ENCODE assay signal across 16 cellular contexts in genomic region chr17:1965556-1966273, GRCh38. TPM values are rescaled to one million over a fixed set of nuclear protein-coding genes. Genes with fewer than 3 reads are reported as not detected.
DNase-seq lines count a peak whose midpoint lies in the region; ATAC-seq and TF ChIP-seq lines count a peak whose summit lies in the region.
"Had no signal": no experiment of that assay in that cellular context is flagged by ENCODE, and none has a peak within 500 bp of the region (broad histone marks: within the 10 kb centered on the region; RNA-seq: fewer than 3 reads in every experiment).

No MANE protein-coding gene starts in this region.

- no peak for TF ChIP-seq CTCF in RWPE1 (conservative IDR thresholded peaks at IDR 0.05; ENCODE audit: low read depth)
- TF ChIP-seq CTCF in nephron progenitor cell (IDR thresholded peaks at IDR 0.05), result no peak

- ATAC-seq in GM18519 (IDR thresholded peaks at IDR 0.05; ENCODE audit: low FRiP score, unreplicated experiment), result no peak
- no peak for ATAC-seq in stimulated activated naive B cell treated with anti-CD40 and anti-IgM and Interleukin-4, amounts not matched to agents 10 μg/mL and 1 μg/mL and 100 μg/mL, for 72 hours (replicated peaks)
- ATAC-seq: T-cell had no signal

- CTCF ChIA-PET in RWPE1 (lab: Yijun Ruan, JAX), result interaction anchor here (0.6 kb wide), 1 partner anchor 292 kb away, joined by 5 read pairs; no protein-coding TSS in a partner anchor

- peaks cover 35% of the 10 kb centered on the region for H3K27me3 Mint-ChIP-seq in nephron progenitor cell (ENCODE audit: low read depth, poor library complexity)
- H3K27me3 Mint-ChIP-seq in stimulated activated naive B cell treated with anti-CD40 and anti-IgM and Interleukin-4, amounts not matched to agents 10 μg/mL and 1 μg/mL and 100 μg/mL, for 72 hours, result peaks cover 29 to 39% of the 10 kb centered on the region in 2 donors

- H3K27ac ChIP-seq in RWPE1, result peak overlapping the region; percentile 27; the same call in 1 of the 2 replicates
- H3K27ac ChIP-seq: left ventricle myocardium inferior had no signal

- H3K4me1 Mint-ChIP-seq in nephron progenitor cell, result peaks cover 47% of the 10 kb centered on the region
- no peaks in the 10 kb centered on the region for H3K4me1 Mint-ChIP-seq in stimulated activated naive B cell treated with anti-CD40 and anti-IgM and Interleukin-4, amounts not matched to agents 10 μg/mL and 1 μg/mL and 100 μg/mL, for 72 hours

- POLR2A ChIA-PET in RWPE1 (lab: Yijun Ruan, JAX; ENCODE audit: low non-redundant PET), result no interaction called here

- peaks cover 11% of the 10 kb centered on the region for H3K9me3 Mint-ChIP-seq in nephron progenitor cell
- H3K9me3 Mint-ChIP-seq in stimulated activated naive B cell treated with anti-CD40 and anti-IgM and Interleukin-4, amounts not matched to agents 10 μg/mL and 1 μg/mL and 100 μg/mL, for 72 hours, result peaks cover 2 to 3% of the 10 kb centered on the region in 2 donors
- H3K9me3 Mint-ChIP-seq: T-cell had no signal

- H3K27ac Mint-ChIP-seq in nephron progenitor cell, result peak overlapping the region; percentile 74
- H3K27ac Mint-ChIP-seq in stimulated activated naive B cell treated with anti-CD40 and anti-IgM and Interleukin-4, amounts not matched to agents 10 μg/mL and 1 μg/mL and 100 μg/mL, for 72 hours, result no peak overlapping the region
- H3K27ac Mint-ChIP-seq: activated T-helper 2 cell treated with anti-CD3 and anti-CD28 coated beads, Interferon-gamma antibody, Interleukin-2, Interleukin-4, amounts not matched to agents 10 μg/mL and 5 μg/mL and 100 μg/mL, durations not matched to agents 14 hours and 24 hours and 36 hours; T-cell had no signal

- DNase-seq in A172 (ENCODE audit: low spot score) (peak; percentile 44), GM03348 (ENCODE audit: low spot score) (peak; percentile 64), RWPE1 (ENCODE audit: low spot score) (no peak), nephron progenitor cell (peak; percentile 55), NK-92 (lab: John Stamatoyannopoulos, UW; ENCODE audit: unreplicated experiment) (no peak)
- no peak for DNase-seq in stimulated activated CD4-positive, alpha-beta T cell treated with anti-CD3 and anti-CD28 coated beads, Interleukin-4, amount 100 ng/mL, for 4 hours
- no peak for DNase-seq in stimulated activated naive B cell treated with anti-CD40 and anti-IgM and Interleukin-4, amounts not matched to agents 10 μg/mL and 1 μg/mL and 100 μg/mL, for 72 hours
- DNase-seq: foreskin melanocyte; HCEC 1CT; left ventricle myocardium inferior; NCI-H2107; stimulated activated CD4-positive, alpha-beta T cell treated with anti-CD3 and anti-CD28 coated beads, Interleukin-15, amount 100 ng/mL, for 24 hours; T-cell had no signal

- no peak overlapping the region for H3K4me3 Mint-ChIP-seq in nephron progenitor cell
- H3K4me3 Mint-ChIP-seq in stimulated activated naive B cell treated with anti-CD40 and anti-IgM and Interleukin-4, amounts not matched to agents 10 μg/mL and 1 μg/mL and 100 μg/mL, for 72 hours, result no peak overlapping the region
- H3K4me3 Mint-ChIP-seq: T-cell had no signal

- no peaks in the 10 kb centered on the region for H3K36me3 Mint-ChIP-seq in nephron progenitor cell (ENCODE audit: low read depth)
- peaks cover 0 to 2% of the 10 kb centered on the region in 2 donors for H3K36me3 Mint-ChIP-seq in stimulated activated naive B cell treated with anti-CD40 and anti-IgM and Interleukin-4, amounts not matched to agents 10 μg/mL and 1 μg/mL and 100 μg/mL, for 72 hours
- H3K36me3 Mint-ChIP-seq: T-cell had no signal

RNA-seq across cellular contexts. Expression of gene RTN4RL1, which starts 59.4 kb away (rescaled TPM):
- total RNA-seq in A172 (2014; rRNA removed; shearing (Covaris generic)), result 1.7 and 2.2 TPM in 2 replicates
- total RNA-seq: endothelial cell of umbilical vein had no signal

Comparison
In these comparisons a context has a peak if more than half of its experiments do, and no peak if none do; other contexts are left out.
1. DNase-seq: peak in A172 (single experiment), GM03348 (single experiment) and nephron progenitor cell (single experiment); none in RWPE1 (single experiment), stimulated activated CD4-positive, alpha-beta T cell treated with anti-CD3 and anti-CD28 coated beads, Interleukin-4, amount 100 ng/mL, for 4 hours (0 of 2), NK-92 (single experiment) and stimulated activated naive B cell treated with anti-CD40 and anti-IgM and Interleukin-4, amounts not matched to agents 10 μg/mL and 1 μg/mL and 100 μg/mL, for 72 hours (single experiment).